1 cellular context compared by ENCODE assay signal in genomic region chr6:152087096-152087495, GRCh38.
TF ChIP-seq lines count a peak whose summit lies in the region.

No MANE protein-coding gene starts in this region.

TF ChIP-seq in IMR-90, 13 proteins besides CTCF, POLR2A, EP300 and RAD21 (continued from another document):
- no peak for TF ChIP-seq USF2 (IDR thresholded peaks at IDR 0.05; ENCODE audit: low read depth, low read length)
- TF ChIP-seq RCOR1 (IDR thresholded peaks at IDR 0.05; ENCODE audit: insufficient replicate concordance, low read length), result no peak
- TF ChIP-seq ELK1 (IDR thresholded peaks at IDR 0.05; ENCODE audit: borderline replicate concordance, low read depth, low read length), result no peak
- TF ChIP-seq NFE2L2 (IDR thresholded peaks at IDR 0.05; ENCODE audit: low read depth, low read length), result no peak
- no peak for TF ChIP-seq MXI1 (IDR thresholded peaks at IDR 0.05; ENCODE audit: borderline replicate concordance, low read depth, low read length)
- no peak for TF ChIP-seq MAZ (IDR thresholded peaks at IDR 0.05; ENCODE audit: borderline replicate concordance, low read depth, low read length)
- TF ChIP-seq CEBPB (IDR thresholded peaks at IDR 0.05; ENCODE audit: low read depth, low read length), result no peak
- no peak for TF ChIP-seq SMC3 (IDR thresholded peaks at IDR 0.05; ENCODE audit: low read depth, low read length)
TF ChIP-seq in IMR-90: peak in this region for 0.
